ENCODE assay signal across 8 cellular contexts in the genomic region with DNA sequence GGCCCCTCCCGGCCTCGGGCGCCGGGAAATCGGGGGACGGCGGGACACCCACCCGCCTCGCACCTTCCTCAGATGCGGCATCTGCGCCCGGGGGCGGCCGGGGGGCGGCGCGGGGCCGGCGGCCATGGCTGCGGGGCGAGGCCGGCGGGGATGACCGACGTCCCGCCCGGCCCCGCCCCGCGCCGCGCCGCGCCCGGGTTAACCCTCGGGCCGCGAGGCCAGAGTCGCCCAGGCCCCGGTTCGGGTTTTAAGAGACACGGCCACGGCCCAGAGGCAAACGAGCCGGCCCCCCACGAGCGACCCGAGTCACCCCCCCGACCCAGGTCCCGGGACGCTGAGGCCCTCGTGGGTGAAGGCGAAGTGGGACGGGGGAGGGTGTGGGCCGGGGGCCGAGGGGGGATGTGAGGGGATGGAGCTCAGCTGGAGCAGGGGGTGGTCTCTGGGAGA. TPM values are rescaled to one million over a fixed set of nuclear protein-coding genes. Genes with fewer than 3 reads are reported as not detected.
A peak's percentile ranks its signal among the peaks of the same experiment; 100 is the strongest.
DNase-seq lines count a peak whose midpoint lies in the region; ATAC-seq and TF ChIP-seq lines count a peak whose summit lies in the region.
"Had no signal": no experiment of that assay in that cellular context is flagged by ENCODE, and none has a peak within 500 bp of the region (broad histone marks: within the 10 kb centered on the region; RNA-seq: fewer than 3 reads in every experiment).

A gene (minus strand): TSS at position 159 of the 447 bp plus-strand sequence. CDS start 33 bp downstream, at position 126.

- peak within 1 kb of the TSS; percentile 45 for H3K4me3 ChIP-seq in IMR-90 (ENCODE audit: insufficient read depth, low read depth, low read length)
- peak within 1 kb of the TSS; percentile 38 to 43 for H3K4me3 ChIP-seq in cardiac fibroblast (replicated peaks in 1 of 2; ENCODE audit: low read depth in 2 of 2, low read length in 2 of 2)
- H3K4me3 ChIP-seq in kidney epithelial cell (ENCODE audit: low read depth, low read length): peak within 1 kb of the TSS; percentile 11
- peak within 1 kb of the TSS; percentile 60 to 69 for H3K4me3 ChIP-seq in stomach smooth muscle (ENCODE audit: low read length in 2 of 2)

- POLR2A ChIA-PET in IMR-90 (lab: Charles Lee; ENCODE audit: unreplicated experiment): no interaction called here

- peak within 1 kb of the TSS in 1 of 2 experiments; percentile 33; a peak in 1 of 4 replicates for H4K8ac ChIP-seq in IMR-90 (ENCODE audit: low read depth in 2 of 2, low read length in 2 of 2)

- H3K4ac ChIP-seq in IMR-90 (ENCODE audit: low read depth, low read length): no peak within 1 kb of the TSS

- H2BK15ac ChIP-seq in IMR-90 (ENCODE audit: low read depth, low read length): no peak within 1 kb of the TSS

- H3K4me1 ChIP-seq in IMR-90 (ENCODE audit: control insufficient read depth, insufficient read depth, low read length) (peaks cover 3% of the 10 kb centered on the region; the same call in 1 of the 2 replicates), stomach smooth muscle (ENCODE audit: control insufficient read depth, insufficient read depth, low read length) (peaks cover 14% of the 10 kb centered on the region)

- no peak within 1 kb of the TSS for H3K14ac ChIP-seq in IMR-90 (replicated peaks; ENCODE audit: low read depth, low read length)

- CTCF ChIA-PET in IMR-90 (lab: Yijun Ruan, JAX): no interaction called here

- H2BK5ac ChIP-seq in IMR-90 (ENCODE audit: low read depth, low read length, poor library complexity, severe bottlenecking): no peak within 1 kb of the TSS

- H2AK5ac ChIP-seq in IMR-90 (ENCODE audit: low read depth, low read length): no peak within 1 kb of the TSS

- H3K56ac ChIP-seq in IMR-90 (ENCODE audit: extremely low read depth, insufficient read depth, low read length): no peak within 1 kb of the TSS

- no peaks in the 10 kb centered on the region for H4K20me1 ChIP-seq in IMR-90 (ENCODE audit: insufficient read depth, low read length)

- BruUV-seq in IMR-90 (replicated peaks; lab: Mats Ljungman, UMichigan): no TSS peak

- no peaks in the 10 kb centered on the region for H3K9me3 ChIP-seq in IMR-90 (ENCODE audit: control insufficient read depth, insufficient read depth, low read length)
- H3K9me3 ChIP-seq in stomach smooth muscle (ENCODE audit: control insufficient read depth in 2 of 2, low read length in 2 of 2): no peaks in the 10 kb centered on the region

- in situ Hi-C loops in IMR-90 (cut with MboI; ENCODE audit: low sequenced_read_pairs): no loop called here

- DNase-seq in IMR-90 (no peak), cardiac fibroblast (ENCODE audit: low read depth in 2 of 2) (no peak), kidney epithelial cell (ENCODE audit: low read depth) (no peak), D341Med (ENCODE audit: low spot score) (no peak), kidney glomerular epithelial cell (lab: John Stamatoyannopoulos, UW) (no peak), NCI-H446 treated with DMSO at 0.1 percent for 48 hours (lab: John Stamatoyannopoulos, UW) (no peak)

- H3K9ac ChIP-seq in IMR-90 (ENCODE audit: low read depth, low read length): no peak within 1 kb of the TSS; the same call in 1 of the 2 replicates
- H3K9ac ChIP-seq in stomach smooth muscle (ENCODE audit: low read length in 2 of 2): no peak within 1 kb of the TSS

- TF ChIP-seq RAD21 in IMR-90 (IDR thresholded peaks at IDR 0.05; ENCODE audit: low read length): no peak

- no peak within 1 kb of the TSS for H3K23ac ChIP-seq in IMR-90 (ENCODE audit: low read depth, low read length)

- dilution Hi-C loops in IMR-90 (cut with HindIII; ENCODE audit: low sequenced_read_pairs, unreplicated experiment): no loop called here

- peak within 1 kb of the TSS; percentile 89 for H2AFZ ChIP-seq in IMR-90 (replicated peaks; ENCODE audit: low read length, poor library complexity)

- peak; percentile 61 for ATAC-seq in IMR-90 (ENCODE audit: low read depth)

- H3K36me3 ChIP-seq in IMR-90 (ENCODE audit: control insufficient read depth, insufficient read depth, low read length): no peaks in the 10 kb centered on the region
- H3K36me3 ChIP-seq in kidney epithelial cell (ENCODE audit: control insufficient read depth, insufficient read depth, low read length): no peaks in the 10 kb centered on the region
- H3K36me3 ChIP-seq in stomach smooth muscle (ENCODE audit: control insufficient read depth in 2 of 2, insufficient read depth in 2 of 2, low read length in 2 of 2): no peaks in the 10 kb centered on the region

- peak within 1 kb of the TSS; percentile 3 for H2AK9ac ChIP-seq in IMR-90 (replicated peaks; ENCODE audit: low read depth, low read length, poor library complexity)

- H3K79me1 ChIP-seq in IMR-90 (ENCODE audit: low read depth in 1 of 2, low read length in 2 of 2): no peaks in the 10 kb centered on the region

- H2BK20ac ChIP-seq in IMR-90 (ENCODE audit: low read depth, low read length): no peak within 1 kb of the TSS

- no peak for TF ChIP-seq POLR2A in IMR-90 (IDR thresholded peaks at IDR 0.05; ENCODE audit: low read depth, low read length)

- TF ChIP-seq CTCF in IMR-90 (conservative IDR thresholded peaks at IDR 0.05; ENCODE audit: low read depth, low read length) (no peak), cardiac fibroblast (IDR thresholded peaks at IDR 0.05; ENCODE audit: low read depth, low read length) (no peak), kidney epithelial cell (IDR thresholded peaks at IDR 0.05; ENCODE audit: insufficient read depth, low read length, poor library complexity, severe bottlenecking) (no peak)

- H3K18ac ChIP-seq in IMR-90 (ENCODE audit: low read depth, low read length): no peak within 1 kb of the TSS

- H4K91ac ChIP-seq in IMR-90 (ENCODE audit: insufficient read depth, low read depth, low read length): no peak within 1 kb of the TSS

- H3K4me2 ChIP-seq in IMR-90 (ENCODE audit: low read depth, low read length): peak within 1 kb of the TSS; percentile 98

- no peak within 1 kb of the TSS for H4K5ac ChIP-seq in IMR-90 (ENCODE audit: low read depth, low read length)

- H3K9me1 ChIP-seq in IMR-90 (ENCODE audit: insufficient read depth, low read length): no peaks in the 10 kb centered on the region

- WGBS in IMR-90 (ENCODE audit: extremely low coverage in 2 of 2, insufficient read length in 1 of 2), 2 experiments: no CpG with 5 or more reads among the region's 56 CpGs

- H2BK120ac ChIP-seq in IMR-90 (ENCODE audit: low read depth, low read length): no peak within 1 kb of the TSS

- H3K27me3 ChIP-seq in IMR-90 (ENCODE audit: control insufficient read depth, insufficient read depth, low read length) (peaks cover 37% of the 10 kb centered on the region), kidney epithelial cell (ENCODE audit: control insufficient read depth, insufficient read depth, low read length) (peaks cover 57% of the 10 kb centered on the region), stomach smooth muscle (ENCODE audit: control insufficient read depth in 1 of 2, insufficient read depth in 2 of 2, low read length in 2 of 2) (peaks cover 5 to 19% of the 10 kb centered on the region in 2 donors)

- H3K27ac ChIP-seq in IMR-90 (ENCODE audit: insufficient read depth, low read length) (no peak within 1 kb of the TSS; the same call in 1 of the 2 replicates), stomach smooth muscle (ENCODE audit: low read length) (no peak within 1 kb of the TSS)

- intact Hi-C loops in IMR-90 (cut with micrococcal nuclease): no loop called here

TF ChIP-seq in IMR-90, 13 proteins besides CTCF, POLR2A, EP300 and RAD21:
- TF ChIP-seq CHD1 (IDR thresholded peaks at IDR 0.05; ENCODE audit: low read depth, low read length) (no peak), MXI1 (IDR thresholded peaks at IDR 0.05; ENCODE audit: borderline replicate concordance, low read depth, low read length) (no peak), RFX5 (IDR thresholded peaks at IDR 0.05; ENCODE audit: low read depth, low read length) (no peak), FOS (IDR thresholded peaks at IDR 0.05; ENCODE audit: low read depth, low read length) (no peak), MAZ (IDR thresholded peaks at IDR 0.05; ENCODE audit: borderline replicate concordance, low read depth, low read length) (no peak), NFE2L2 (IDR thresholded peaks at IDR 0.05; ENCODE audit: low read depth, low read length) (no peak), SMC3 (IDR thresholded peaks at IDR 0.05; ENCODE audit: low read depth, low read length) (no peak), MAFK (IDR thresholded peaks at IDR 0.05; ENCODE audit: low read depth, low read length) (no peak), BHLHE40 (IDR thresholded peaks at IDR 0.05; ENCODE audit: low read depth, low read length) (no peak), CEBPB (IDR thresholded peaks at IDR 0.05; ENCODE audit: low read depth, low read length) (no peak), RCOR1 (IDR thresholded peaks at IDR 0.05; ENCODE audit: insufficient replicate concordance, low read length) (no peak)
- TF ChIP-seq, protein P1, sequence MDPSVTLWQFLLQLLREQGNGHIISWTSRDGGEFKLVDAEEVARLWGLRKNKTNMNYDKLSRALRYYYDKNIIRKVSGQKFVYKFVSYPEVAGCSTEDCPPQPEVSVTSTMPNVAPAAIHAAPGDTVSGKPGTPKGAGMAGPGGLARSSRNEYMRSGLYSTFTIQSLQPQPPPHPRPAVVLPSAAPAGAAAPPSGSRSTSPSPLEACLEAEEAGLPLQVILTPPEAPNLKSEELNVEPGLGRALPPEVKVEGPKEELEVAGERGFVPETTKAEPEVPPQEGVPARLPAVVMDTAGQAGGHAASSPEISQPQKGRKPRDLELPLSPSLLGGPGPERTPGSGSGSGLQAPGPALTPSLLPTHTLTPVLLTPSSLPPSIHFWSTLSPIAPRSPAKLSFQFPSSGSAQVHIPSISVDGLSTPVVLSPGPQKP (IDR thresholded peaks at IDR 0.05; ENCODE audit: borderline replicate concordance, low read depth, low read length): no peak
TF ChIP-seq in IMR-90: peak in this region for 0.

RNA-seq across cellular contexts. Expression of the gene that starts here (rescaled TPM):
- under 0.01 TPM in 2 replicates for total RNA-seq in IMR-90 (2012; rRNA removed)
- polyA plus RNA-seq in IMR-90 (2012; rRNA removed): 0.48 and 0.49 TPM in 2 replicates
- polyA plus RNA-seq in IMR-90 (2012; cell fraction: cytosol; rRNA removed): 0.04 and 0.21 TPM in 2 replicates
- polyA plus RNA-seq in IMR-90 (2012; cell fraction: nucleus; rRNA removed; ENCODE audit: low replicate concordance): 6.9 and 12.9 TPM in 2 replicates
- total RNA-seq in kidney epithelial cell: 0.21 TPM in 1 of 2 replicates, not detected in the other
- total RNA-seq: M059J had no signal

Comparison
In these comparisons a context has a peak if more than half of its experiments do, and no peak if none do; other contexts are left out.
1. H3K4me3 ChIP-seq: peak in every context shown above with its lines; median percentile 64 in stomach smooth muscle; 45 in IMR-90; 40 in cardiac fibroblast; 11 in kidney epithelial cell.